In the genomic region with DNA sequence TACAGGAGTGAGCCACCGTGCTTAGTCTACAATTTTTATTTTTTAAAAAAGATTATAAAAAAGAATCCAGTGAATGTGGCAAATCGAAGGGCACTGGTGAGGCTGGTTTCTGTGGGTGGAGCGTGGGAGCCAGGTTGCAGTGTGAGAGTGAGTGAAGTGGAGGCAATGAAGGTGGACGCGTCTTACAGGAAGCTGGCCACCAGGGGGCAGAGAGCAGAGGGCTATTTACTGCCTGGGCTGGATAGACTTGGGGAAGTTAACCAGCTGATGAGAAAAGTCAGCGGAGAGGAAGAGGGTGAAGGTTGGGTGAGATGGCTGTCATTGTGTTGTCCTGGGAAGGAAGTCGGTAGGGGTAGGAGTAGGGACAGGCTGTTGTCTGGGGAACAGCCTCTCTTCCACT, we compare ENCODE assay signal across 1 cellular context.
TF ChIP-seq lines count a peak whose summit lies in the region.

No MANE protein-coding gene starts in this region.

TF ChIP-seq in GM23338, 12 proteins besides CTCF, POLR2A, EP300 and RAD21 (continued from another document):
- TF ChIP-seq, protein P1, sequence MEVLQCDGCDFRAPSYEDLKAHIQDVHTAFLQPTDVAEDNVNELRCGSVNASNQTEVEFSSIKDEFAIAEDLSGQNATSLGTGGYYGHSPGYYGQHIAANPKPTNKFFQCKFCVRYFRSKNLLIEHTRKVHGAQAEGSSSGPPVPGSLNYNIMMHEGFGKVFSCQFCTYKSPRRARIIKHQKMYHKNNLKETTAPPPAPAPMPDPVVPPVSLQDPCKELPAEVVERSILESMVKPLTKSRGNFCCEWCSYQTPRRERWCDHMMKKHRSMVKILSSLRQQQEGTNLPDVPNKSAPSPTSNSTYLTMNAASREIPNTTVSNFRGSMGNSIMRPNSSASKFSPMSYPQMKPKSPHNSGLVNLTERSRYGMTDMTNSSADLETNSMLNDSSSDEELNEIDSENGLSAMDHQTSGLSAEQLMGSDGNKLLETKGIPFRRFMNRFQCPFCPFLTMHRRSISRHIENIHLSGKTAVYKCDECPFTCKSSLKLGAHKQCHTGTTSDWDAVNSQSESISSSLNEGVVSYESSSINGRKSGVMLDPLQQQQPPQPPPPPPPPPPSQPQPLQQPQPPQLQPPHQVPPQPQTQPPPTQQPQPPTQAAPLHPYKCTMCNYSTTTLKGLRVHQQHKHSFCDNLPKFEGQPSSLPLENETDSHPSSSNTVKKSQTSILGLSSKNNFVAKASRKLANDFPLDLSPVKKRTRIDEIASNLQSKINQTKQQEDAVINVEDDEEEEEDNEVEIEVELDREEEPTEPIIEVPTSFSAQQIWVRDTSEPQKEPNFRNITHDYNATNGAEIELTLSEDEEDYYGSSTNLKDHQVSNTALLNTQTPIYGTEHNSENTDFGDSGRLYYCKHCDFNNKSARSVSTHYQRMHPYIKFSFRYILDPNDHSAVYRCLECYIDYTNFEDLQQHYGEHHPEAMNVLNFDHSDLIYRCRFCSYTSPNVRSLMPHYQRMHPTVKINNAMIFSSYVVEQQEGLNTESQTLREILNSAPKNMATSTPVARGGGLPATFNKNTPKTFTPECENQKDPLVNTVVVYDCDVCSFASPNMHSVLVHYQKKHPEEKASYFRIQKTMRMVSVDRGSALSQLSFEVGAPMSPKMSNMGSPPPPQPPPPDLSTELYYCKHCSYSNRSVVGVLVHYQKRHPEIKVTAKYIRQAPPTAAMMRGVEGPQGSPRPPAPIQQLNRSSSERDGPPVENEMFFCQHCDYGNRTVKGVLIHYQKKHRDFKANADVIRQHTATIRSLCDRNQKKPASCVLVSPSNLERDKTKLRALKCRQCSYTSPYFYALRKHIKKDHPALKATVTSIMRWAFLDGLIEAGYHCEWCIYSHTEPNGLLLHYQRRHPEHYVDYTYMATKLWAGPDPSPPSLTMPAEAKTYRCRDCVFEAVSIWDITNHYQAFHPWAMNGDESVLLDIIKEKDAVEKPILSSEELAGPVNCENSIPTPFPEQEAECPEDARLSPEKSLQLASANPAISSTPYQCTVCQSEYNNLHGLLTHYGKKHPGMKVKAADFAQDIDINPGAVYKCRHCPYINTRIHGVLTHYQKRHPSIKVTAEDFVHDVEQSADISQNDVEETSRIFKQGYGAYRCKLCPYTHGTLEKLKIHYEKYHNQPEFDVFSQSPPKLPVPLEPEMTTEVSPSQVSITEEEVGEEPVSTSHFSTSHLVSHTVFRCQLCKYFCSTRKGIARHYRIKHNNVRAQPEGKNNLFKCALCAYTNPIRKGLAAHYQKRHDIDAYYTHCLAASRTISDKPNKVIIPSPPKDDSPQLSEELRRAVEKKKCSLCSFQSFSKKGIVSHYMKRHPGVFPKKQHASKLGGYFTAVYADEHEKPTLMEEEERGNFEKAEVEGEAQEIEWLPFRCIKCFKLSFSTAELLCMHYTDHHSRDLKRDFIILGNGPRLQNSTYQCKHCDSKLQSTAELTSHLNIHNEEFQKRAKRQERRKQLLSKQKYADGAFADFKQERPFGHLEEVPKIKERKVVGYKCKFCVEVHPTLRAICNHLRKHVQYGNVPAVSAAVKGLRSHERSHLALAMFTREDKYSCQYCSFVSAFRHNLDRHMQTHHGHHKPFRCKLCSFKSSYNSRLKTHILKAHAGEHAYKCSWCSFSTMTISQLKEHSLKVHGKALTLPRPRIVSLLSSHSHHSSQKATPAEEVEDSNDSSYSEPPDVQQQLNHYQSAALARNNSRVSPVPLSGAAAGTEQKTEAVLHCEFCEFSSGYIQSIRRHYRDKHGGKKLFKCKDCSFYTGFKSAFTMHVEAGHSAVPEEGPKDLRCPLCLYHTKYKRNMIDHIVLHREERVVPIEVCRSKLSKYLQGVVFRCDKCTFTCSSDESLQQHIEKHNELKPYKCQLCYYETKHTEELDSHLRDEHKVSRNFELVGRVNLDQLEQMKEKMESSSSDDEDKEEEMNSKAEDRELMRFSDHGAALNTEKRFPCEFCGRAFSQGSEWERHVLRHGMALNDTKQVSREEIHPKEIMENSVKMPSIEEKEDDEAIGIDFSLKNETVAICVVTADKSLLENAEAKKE (CRISPR knock-in tag; IDR thresholded peaks at IDR 0.05) = no peak
- no peak for TF ChIP-seq EZH2phosphoT487 (IDR thresholded peaks at IDR 0.05; ENCODE audit: unreplicated experiment)
